In the genomic region with DNA sequence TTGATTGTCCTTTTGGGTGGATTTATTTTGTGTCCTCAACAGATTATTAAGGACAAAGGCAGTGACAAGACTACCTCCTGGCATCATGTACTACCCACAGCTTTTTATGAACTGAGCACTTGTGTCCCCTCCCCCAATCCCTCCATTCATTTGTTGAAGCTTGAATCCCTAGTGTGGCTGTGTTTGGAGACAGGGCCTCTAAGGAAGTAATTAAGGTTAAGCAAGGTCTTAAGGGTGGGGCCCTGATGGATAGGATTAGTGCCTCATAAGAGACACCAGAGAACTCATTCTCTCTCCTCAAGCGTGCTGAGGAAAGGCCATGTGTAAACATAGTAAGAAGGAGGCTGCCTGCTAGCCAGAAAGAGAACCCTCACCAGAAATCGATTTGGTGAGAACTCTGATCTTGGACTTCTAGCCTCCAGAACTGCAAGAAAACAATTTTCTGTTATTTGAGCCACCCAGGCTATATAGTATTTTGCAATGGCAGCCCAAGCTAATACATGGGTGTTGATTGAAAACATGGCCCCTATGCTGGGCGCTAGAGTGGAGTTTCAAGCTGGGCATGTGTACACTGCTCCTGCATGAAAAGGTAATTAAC, we compare ENCODE assay signal across 27 cellular contexts.
"Had no signal": no experiment of that assay in that cellular context is flagged by ENCODE, and none has a peak within 500 bp of the region (broad histone marks: within the 10 kb centered on the region; RNA-seq: fewer than 3 reads in every experiment).

No MANE protein-coding gene starts in this region.

- H3K9me3 Mint-ChIP-seq: neural progenitor cell; stimulated activated effector memory CD8-positive, alpha-beta T cell treated with anti-CD3 and anti-CD28 coated beads, Interleukin-12 subunit alpha, Interleukin-12 subunit beta, amount 100 ng/mL, for 72 hours had no signal

- H3K27me3 ChIP-seq: dorsolateral prefrontal cortex, esophagus squamous epithelium, heart right ventricle, right atrium auricular region, sigmoid colon, stomach, tibial artery had no signal

- H3K4me1 ChIP-seq: prostate gland had no signal

- H3K27ac ChIP-seq: esophagus squamous epithelium, heart right ventricle, left lung, neural progenitor cell, parathyroid adenoma, prostate gland, right atrium auricular region, sigmoid colon, stomach, tibial artery had no signal

- H3K4me1 Mint-ChIP-seq: nephron had no signal

- H3K4me3 ChIP-seq: dorsolateral prefrontal cortex, esophagus squamous epithelium, heart right ventricle, left lung, neural progenitor cell, prostate gland, right atrium auricular region, sigmoid colon, stomach, tibial artery had no signal

- DNase-seq: dorsolateral prefrontal cortex; effector CD4-positive, alpha-beta T cell; esophagus squamous epithelium; foreskin melanocyte; glutamatergic neuron; heart right ventricle; hippocampal formation; left cardiac atrium; left lung; mesendoderm; midbrain; naive thymus-derived CD4-positive, alpha-beta T cell; sigmoid colon; stimulated activated CD4-positive, alpha-beta T cell treated with anti-CD3 and anti-CD28 coated beads, Interleukin-4, amount 100 ng/mL, for 24 hours; stimulated activated naive CD4-positive, alpha-beta T cell treated with Interleukin-2 at 50 U/mL for 16 hours; stomach; tibial artery had no signal

- H3K36me3 Mint-ChIP-seq: neural progenitor cell; stimulated activated effector memory CD8-positive, alpha-beta T cell treated with anti-CD3 and anti-CD28 coated beads, Interleukin-12 subunit alpha, Interleukin-12 subunit beta, amount 100 ng/mL, for 72 hours; type B pancreatic cell had no signal

- H3K4me3 Mint-ChIP-seq: neural progenitor cell; stimulated activated effector memory CD8-positive, alpha-beta T cell treated with anti-CD3 and anti-CD28 coated beads, Interleukin-12 subunit alpha, Interleukin-12 subunit beta, amount 100 ng/mL, for 72 hours had no signal

- H3K9me3 ChIP-seq: prostate gland, right atrium auricular region, stomach, tibial artery had no signal

- H3K9ac ChIP-seq: neural progenitor cell, parathyroid adenoma had no signal

- ATAC-seq: heart right ventricle; left cardiac atrium; left lung; naive thymus-derived CD4-positive, alpha-beta T cell; stimulated activated effector memory CD8-positive, alpha-beta T cell treated with anti-CD3 and anti-CD28 coated beads, Interleukin-12 subunit alpha, Interleukin-12 subunit beta, amount 100 ng/mL, for 72 hours had no signal

- FAIRE-seq: colon, endothelial cell of umbilical vein, islet of Langerhans had no signal

- H3K4me2 ChIP-seq: neural progenitor cell had no signal

- H2AFZ ChIP-seq: neural progenitor cell, parathyroid adenoma had no signal

- H3K36me3 ChIP-seq: esophagus squamous epithelium, heart right ventricle, left lung, neural progenitor cell, prostate gland, right atrium auricular region, sigmoid colon, stomach, tibial artery had no signal

- H3K27ac Mint-ChIP-seq: nephron; neural progenitor cell; stimulated activated effector memory CD8-positive, alpha-beta T cell treated with anti-CD3 and anti-CD28 coated beads, Interleukin-12 subunit alpha, Interleukin-12 subunit beta, amount 100 ng/mL, for 72 hours; type B pancreatic cell had no signal
